Comparison of ENCODE assay signal across 27 cellular contexts in genomic region chr7:138892016-138892630, GRCh38.
DNase-seq lines count a peak whose midpoint lies in the region; ATAC-seq and TF ChIP-seq lines count a peak whose summit lies in the region.
"Had no signal": no experiment of that assay in that cellular context is flagged by ENCODE, and none has a peak within 500 bp of the region (broad histone marks: within the 10 kb centered on the region; RNA-seq: fewer than 3 reads in every experiment).

No MANE protein-coding gene starts in this region.

- H3F3A ChIP-seq in PC-3 (ENCODE audit: low read length, unreplicated experiment), result peaks cover 12% of the 10 kb centered on the region

- in situ Hi-C loops in GM13976 (cut with MboI; ENCODE audit: low sequenced_read_pairs, unreplicated experiment), result no loop called here

- TF ChIP-seq CTCF in HEK293 (tag by site-specific recombination; IDR thresholded peaks at IDR 0.05) (no peak), PC-3 (conservative IDR thresholded peaks at IDR 0.05; ENCODE audit: low read depth, low read length) (no peak), fibroblast of lung (conservative IDR thresholded peaks at IDR 0.05 in 1 of 2, IDR thresholded peaks at IDR 0.05 in 1 of 2; ENCODE audit: low read depth in 1 of 2, low read length in 2 of 2) (no peak), parathyroid adenoma (IDR thresholded peaks at IDR 0.05) (no peak), RWPE1 (conservative IDR thresholded peaks at IDR 0.05; ENCODE audit: low read depth) (no peak), GM13976 (IDR thresholded peaks at IDR 0.05; ENCODE audit: borderline replicate concordance, control extremely low read depth, extremely low read depth, insufficient read depth, missing control alignments) (no peak)
- TF ChIP-seq CTCF in CD8-positive, alpha-beta T cell (IDR thresholded peaks at IDR 0.05), result no peak

- no peak overlapping the region for H3K27ac Mint-ChIP-seq in CD8-positive, alpha-beta T cell
- H3K27ac Mint-ChIP-seq: activated naive CD4-positive, alpha-beta T cell treated with anti-CD3 and anti-CD28 coated beads, Interleukin-2, amount 50 U/mL, for 24 hours; CD4-positive, alpha-beta T cell; dendritic cell treated with granulocyte-macrophage colony-stimulating factor and Interleukin-4, amounts not matched to agents 40 ng/mL and 50 ng/mL, for 4 days; naive thymus-derived CD8-positive, alpha-beta T cell; stimulated activated naive CD8-positive, alpha-beta T cell treated with anti-CD3 and anti-CD28 coated beads, Interleukin-15, amount 100 ng/mL, for 72 hours had no signal

- peak; percentile 2; the same call in 1 of the 2 replicates for ATAC-seq in PC-3
- ATAC-seq in CD8-positive, alpha-beta T cell, result no peak
- ATAC-seq: naive thymus-derived CD8-positive, alpha-beta T cell; right lobe of liver; stimulated activated naive CD8-positive, alpha-beta T cell treated with anti-CD3 and anti-CD28 coated beads, Interleukin-15, amount 100 ng/mL, for 72 hours had no signal

- H3K4me1 ChIP-seq in HEK293 (ENCODE audit: control insufficient read depth, insufficient read depth, low read length) (peaks cover 26% of the 10 kb centered on the region), PC-3 (ENCODE audit: insufficient read depth, low read length) (peaks cover 78% of the 10 kb centered on the region), fibroblast of lung (ENCODE audit: control insufficient read depth, extremely low read depth, insufficient read depth, low read length) (no peaks in the 10 kb centered on the region), parathyroid adenoma (peaks cover 23% of the 10 kb centered on the region)
- no peaks in the 10 kb centered on the region for H3K4me1 ChIP-seq in CD8-positive, alpha-beta T cell (ENCODE audit: insufficient read depth, low read length)
- H3K4me1 ChIP-seq: pancreas, thyroid gland had no signal

- H4K20me1 ChIP-seq in PC-3 (ENCODE audit: low read length), result no peaks in the 10 kb centered on the region
- no peaks in the 10 kb centered on the region for H4K20me1 ChIP-seq in fibroblast of lung (ENCODE audit: control insufficient read depth, extremely low read depth, insufficient read depth, low read length)

- TSS peak; percentile 4 for BruUV-seq in PC-3 (replicated peaks; lab: Mats Ljungman, UMichigan)

- H3K9me3 Mint-ChIP-seq in CD8-positive, alpha-beta T cell, result no peaks in the 10 kb centered on the region
- H3K9me3 Mint-ChIP-seq: activated naive CD4-positive, alpha-beta T cell treated with anti-CD3 and anti-CD28 coated beads, Interleukin-2, amount 50 U/mL, for 24 hours; CD4-positive, alpha-beta T cell; dendritic cell treated with granulocyte-macrophage colony-stimulating factor and Interleukin-4, amounts not matched to agents 40 ng/mL and 50 ng/mL, for 4 days; naive thymus-derived CD8-positive, alpha-beta T cell; stimulated activated naive CD8-positive, alpha-beta T cell treated with anti-CD3 and anti-CD28 coated beads, Interleukin-15, amount 100 ng/mL, for 72 hours had no signal

- H3K36me3 Mint-ChIP-seq in CD8-positive, alpha-beta T cell, result no peaks in the 10 kb centered on the region
- H3K36me3 Mint-ChIP-seq: activated naive CD4-positive, alpha-beta T cell treated with anti-CD3 and anti-CD28 coated beads, Interleukin-2, amount 50 U/mL, for 24 hours; naive thymus-derived CD8-positive, alpha-beta T cell had no signal

- peaks cover 17% of the 10 kb centered on the region for H3K27me3 Mint-ChIP-seq in CD8-positive, alpha-beta T cell (ENCODE audit: low read depth)
- H3K27me3 Mint-ChIP-seq: dendritic cell treated with granulocyte-macrophage colony-stimulating factor and Interleukin-4, amounts not matched to agents 40 ng/mL and 50 ng/mL, for 4 days had no signal

- H3K9me2 ChIP-seq in PC-3 (replicated peaks; ENCODE audit: low read length), result no peaks in the 10 kb centered on the region

- H3K27ac ChIP-seq in HEK293 (ENCODE audit: extremely low read depth, low read depth, low read length), result peak overlapping the region; percentile 21; the same call in 1 of the 2 replicates
- H3K27ac ChIP-seq in PC-3 (ENCODE audit: low read length), result peak overlapping the region; percentile 99
- H3K27ac ChIP-seq in fibroblast of lung (ENCODE audit: insufficient read depth, low read length), result no peak overlapping the region
- H3K27ac ChIP-seq in parathyroid adenoma, result peak overlapping the region; percentile 67
- H3K27ac ChIP-seq in RWPE1, result no peak overlapping the region
- H3K27ac ChIP-seq in CD8-positive, alpha-beta T cell (ENCODE audit: low read depth, low read length), result no peak overlapping the region
- H3K27ac ChIP-seq: pancreas, right lobe of liver, thyroid gland had no signal

- intact Hi-C loops in PC-3 (cut with micrococcal nuclease), result loop anchor here (5.0 kb wide), 1 partner anchor 145 kb away; the partner anchor contains the start of gene ZC3HAV1L
- intact Hi-C loops in CD8-positive, alpha-beta T cell (cut with DNase I, micrococcal nuclease), result no loop called here

- no peak overlapping the region for H3K4me3 ChIP-seq in HEK293 (ENCODE audit: low read depth, low read length)
- H3K4me3 ChIP-seq in PC-3 (ENCODE audit: low read length), result no peak overlapping the region
- no peak overlapping the region for H3K4me3 ChIP-seq in fibroblast of lung (replicated peaks in 1 of 4; ENCODE audit: control extremely low read depth in 1 of 4, insufficient read depth in 1 of 4, low read depth in 3 of 4, low read length in 4 of 4)
- H3K4me3 ChIP-seq in parathyroid adenoma (ENCODE audit: low read depth, low read length), result no peak overlapping the region
- H3K4me3 ChIP-seq in CD8-positive, alpha-beta T cell (ENCODE audit: low read depth, low read length), result no peak overlapping the region
- H3K4me3 ChIP-seq: pancreas, right lobe of liver, thyroid gland had no signal

- POLR2A ChIA-PET in HEK293 (lab: Yijun Ruan, JAX), result interaction anchor here (0.5 kb wide), 1 partner anchor 116 kb away, joined by 3 read pairs; no protein-coding TSS in a partner anchor
- POLR2A ChIA-PET in PC-3 (lab: Charles Lee; ENCODE audit: unreplicated experiment), result interaction anchor here (1.1 to 1.5 kb wide), 2 partner anchors 8 to 42 kb away, joined by 3 to 9 read pairs; no protein-coding TSS in a partner anchor
- POLR2A ChIA-PET in RWPE1 (lab: Yijun Ruan, JAX; ENCODE audit: low non-redundant PET), result no interaction called here
- POLR2A ChIA-PET in CD8-positive, alpha-beta T cell (lab: Charles Lee), result interaction anchor here (0.6 kb wide), 1 partner anchor 454 kb away, joined by 4 read pairs; no protein-coding TSS in a partner anchor

- H2AFZ ChIP-seq in PC-3 (ENCODE audit: low read length), result no peak overlapping the region
- H2AFZ ChIP-seq in fibroblast of lung (ENCODE audit: low read length), result no peak overlapping the region
- no peak overlapping the region for H2AFZ ChIP-seq in parathyroid adenoma

- H3K36me3 ChIP-seq in HEK293 (ENCODE audit: control insufficient read depth in 2 of 2, insufficient read depth in 1 of 2, low read length in 2 of 2), result peaks cover 0 to 21% of the 10 kb centered on the region in 2 experiments; a peak in 1 of 3 replicates
- H3K36me3 ChIP-seq in PC-3 (ENCODE audit: low read depth, low read length), result peaks cover 15% of the 10 kb centered on the region
- H3K36me3 ChIP-seq in fibroblast of lung (ENCODE audit: control insufficient read depth, insufficient read depth, low read length), result no peaks in the 10 kb centered on the region
- no peaks in the 10 kb centered on the region for H3K36me3 ChIP-seq in parathyroid adenoma (ENCODE audit: control insufficient read depth, insufficient read depth, low read length)
- no peaks in the 10 kb centered on the region for H3K36me3 ChIP-seq in CD8-positive, alpha-beta T cell (ENCODE audit: insufficient read depth, low read length)
- H3K36me3 ChIP-seq: right lobe of liver, thyroid gland had no signal

- H3K4me1 Mint-ChIP-seq in CD8-positive, alpha-beta T cell (ENCODE audit: low read depth), result peaks cover 7% of the 10 kb centered on the region

- H3K27me3 ChIP-seq in PC-3 (ENCODE audit: low read length) (no peaks in the 10 kb centered on the region), fibroblast of lung (ENCODE audit: control insufficient read depth, insufficient read depth, low read length) (no peaks in the 10 kb centered on the region), parathyroid adenoma (ENCODE audit: control insufficient read depth, insufficient read depth, low read length) (no peaks in the 10 kb centered on the region)
- H3K27me3 ChIP-seq in CD8-positive, alpha-beta T cell (ENCODE audit: insufficient read depth, low read length), result no peaks in the 10 kb centered on the region
- H3K27me3 ChIP-seq: pancreas, right lobe of liver, thyroid gland had no signal

- H3K4me2 ChIP-seq in PC-3 (ENCODE audit: low read length) (peak overlapping the region; percentile 61), fibroblast of lung (ENCODE audit: extremely low read depth, insufficient read depth, low read length) (peak overlapping the region; percentile 51), parathyroid adenoma (ENCODE audit: low read length) (no peak overlapping the region)

- H3K9ac ChIP-seq in PC-3 (ENCODE audit: low read length), result peak overlapping the region; percentile 87
- H3K9ac ChIP-seq in fibroblast of lung (ENCODE audit: insufficient read depth, low read length), result no peak overlapping the region
- no peak overlapping the region for H3K9ac ChIP-seq in parathyroid adenoma

- H3K4me3 Mint-ChIP-seq in CD8-positive, alpha-beta T cell, result no peak overlapping the region
- H3K4me3 Mint-ChIP-seq: activated naive CD4-positive, alpha-beta T cell treated with anti-CD3 and anti-CD28 coated beads, Interleukin-2, amount 50 U/mL, for 24 hours; CD4-positive, alpha-beta T cell; dendritic cell treated with granulocyte-macrophage colony-stimulating factor and Interleukin-4, amounts not matched to agents 40 ng/mL and 50 ng/mL, for 4 days; naive thymus-derived CD8-positive, alpha-beta T cell; stimulated activated naive CD8-positive, alpha-beta T cell treated with anti-CD3 and anti-CD28 coated beads, Interleukin-15, amount 100 ng/mL, for 72 hours had no signal

- H3K79me2 ChIP-seq in PC-3 (ENCODE audit: low read length) (peaks cover 15% of the 10 kb centered on the region), fibroblast of lung (ENCODE audit: control insufficient read depth, insufficient read depth, low read length) (no peaks in the 10 kb centered on the region), parathyroid adenoma (no peaks in the 10 kb centered on the region)

- H3K9me3 ChIP-seq in HEK293 (ENCODE audit: control insufficient read depth, insufficient read depth, low read depth, low read length), result no peaks in the 10 kb centered on the region
- H3K9me3 ChIP-seq in PC-3 (ENCODE audit: low read length), result no peaks in the 10 kb centered on the region
- no peaks in the 10 kb centered on the region for H3K9me3 ChIP-seq in fibroblast of lung (ENCODE audit: control insufficient read depth, insufficient read depth, low read depth, low read length)
- no peaks in the 10 kb centered on the region for H3K9me3 ChIP-seq in parathyroid adenoma (ENCODE audit: control insufficient read depth, low read length)
- no peaks in the 10 kb centered on the region for H3K9me3 ChIP-seq in CD8-positive, alpha-beta T cell (ENCODE audit: low read length)
- H3K9me3 ChIP-seq: pancreas, right lobe of liver, thyroid gland had no signal

- peak; percentile 52 for DNase-seq in PC-3
- DNase-seq in fibroblast of lung (ENCODE audit: low read depth in 2 of 2), result no peak
- DNase-seq in RWPE1 (ENCODE audit: low spot score), result no peak
- DNase-seq in stimulated activated CD4-positive, alpha-beta T cell treated with anti-CD3 and anti-CD28 coated beads, Interleukin-4, amount 100 ng/mL, for 24 hours, result no peak
- no peak for DNase-seq in CD8-positive, alpha-beta T cell
- DNase-seq in GM13976 (ENCODE audit: low spot score), result no peak
- DNase-seq: activated CD4-positive, alpha-beta T cell treated with anti-CD3 and anti-CD28 coated beads, Interleukin-2, amount 50 U/mL, for 48 hours; activated CD4-positive, CD25-positive, alpha-beta regulatory T cell; activated CD8-positive, alpha-beta memory T cell treated with anti-CD3 and anti-CD28 coated beads, Interleukin-2, amount 50 U/mL, for 4 hours; aorta; CD4-positive, alpha-beta T cell; GDM1; GOT3; head of caudate nucleus; KG1; naive thymus-derived CD8-positive, alpha-beta T cell; NCI-H1436; NCI-H2171; pancreas; right lobe of liver; Right ventricle myocardium superior; stimulated activated naive CD8-positive, alpha-beta T cell treated with anti-CD3 and anti-CD28 coated beads, Interleukin-15, amount 100 ng/mL, for 72 hours; thyroid gland had no signal

- CTCF ChIA-PET in HEK293 (lab: Yijun Ruan, JAX), result interaction anchor here (1.7 kb wide), 1 partner anchor 10 kb away, joined by 4 read pairs; no protein-coding TSS in a partner anchor
- CTCF ChIA-PET in PC-3 (lab: Charles Lee), result no interaction called here
- CTCF ChIA-PET in RWPE1 (lab: Yijun Ruan, JAX), result no interaction called here
- CTCF ChIA-PET in CD8-positive, alpha-beta T cell (lab: Charles Lee), result interaction anchor here (1.2 kb wide), 1 partner anchor 125 kb away, joined by 5 read pairs; no protein-coding TSS in a partner anchor

Comparison
In these comparisons a context has a peak if more than half of its experiments do, and no peak if none do; other contexts are left out.
1. H3K27ac ChIP-seq: peak in HEK293 (single experiment), PC-3 (single experiment) and parathyroid adenoma (single experiment); none in fibroblast of lung (single experiment), RWPE1 (single experiment) and CD8-positive, alpha-beta T cell (single experiment).
2. CTCF ChIA-PET loops: an anchor here in HEK293 (1.7 kb wide) and CD8-positive, alpha-beta T cell (1.2 kb wide); none called in PC-3 and RWPE1.